20 cellular contexts compared by ENCODE assay signal in the genomic region with DNA sequence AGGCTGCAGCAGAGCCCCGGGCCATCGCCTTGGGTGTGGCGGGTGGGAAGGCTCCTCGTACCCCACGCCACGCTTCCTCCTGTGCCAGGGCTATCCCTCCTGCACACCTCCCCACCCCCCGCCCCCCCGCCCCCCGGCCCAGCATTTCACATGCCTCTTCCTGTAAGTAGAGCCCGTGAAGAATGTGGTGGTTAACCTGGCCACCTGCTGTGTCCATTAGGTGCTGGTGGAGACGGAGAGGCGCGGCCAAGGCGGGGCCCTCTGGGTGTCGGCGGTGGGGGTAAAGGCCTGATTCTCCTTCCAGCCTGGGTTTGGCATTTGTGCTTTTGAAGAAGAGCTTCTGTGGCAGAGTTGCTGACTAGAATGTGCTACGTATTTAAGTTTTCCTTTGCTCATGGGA.
"Had no signal": no experiment of that assay in that cellular context is flagged by ENCODE, and none has a peak within 500 bp of the region (broad histone marks: within the 10 kb centered on the region; RNA-seq: fewer than 3 reads in every experiment).

No MANE protein-coding gene starts in this region.

- H3K4me3 Mint-ChIP-seq: activated B cell treated with CpG ODN at 0.5 μM for 24 hours; activated CD4-positive, alpha-beta T cell treated with anti-CD3 and anti-CD28 coated beads, Interleukin-2, amount 10 ng/mL, durations not matched to agents 24 days and 14 days; activated CD8-positive, alpha-beta T cell treated with anti-CD3 and anti-CD28 coated beads for 36 hours; central memory CD8-positive, alpha-beta T cell; natural killer cell; stimulated activated effector memory CD8-positive, alpha-beta T cell treated with anti-CD3 and anti-CD28 coated beads, Interleukin-12 subunit alpha, Interleukin-12 subunit beta, amount 100 ng/mL, for 72 hours; T-helper 2 cell treated with Interferon-gamma antibody and Interleukin-4, amounts not matched to agents 5 μg/mL and 100 μg/mL, for 36 hours had no signal

- DNase-seq: activated B cell treated with CpG ODN at 0.5 μM for 24 hours; activated CD4-positive, alpha-beta T cell treated with anti-CD3 and anti-CD28 coated beads, Interleukin-2, amount 10 ng/mL, durations not matched to agents 24 days and 14 days; activated CD8-positive, alpha-beta T cell treated with anti-CD3 and anti-CD28 coated beads for 36 hours; activated effector memory CD4-positive, alpha-beta T cell treated with anti-CD3 and anti-CD28 coated beads, Interleukin-2, amount 50 U/mL, for 16 hours; activated naive CD4-positive, alpha-beta T cell treated with anti-CD3 and anti-CD28 coated beads, Interleukin-2, amount 50 U/mL, for 16 hours; activated T-cell treated with anti-CD3 and anti-CD28 coated beads, Interleukin-2, amount 50 U/mL, for 48 hours; colonic mucosa; hypothalamus; left ventricle myocardium superior; mesenchymal stem cell; natural killer cell; pancreas; right lobe of liver; stimulated activated CD4-positive, alpha-beta T cell treated with anti-CD3 and anti-CD28 coated beads, Interleukin-4, amount 100 ng/mL, for 24 hours had no signal

- H3K4me1 ChIP-seq: ascending aorta, colonic mucosa, pancreas, right lobe of liver had no signal

- H3K36me3 Mint-ChIP-seq: natural killer cell; stimulated activated effector memory CD8-positive, alpha-beta T cell treated with anti-CD3 and anti-CD28 coated beads, Interleukin-12 subunit alpha, Interleukin-12 subunit beta, amount 100 ng/mL, for 72 hours had no signal

- H3K9me3 ChIP-seq: ascending aorta, colonic mucosa, neutrophil, pancreas, right lobe of liver had no signal

- H3K27me3 ChIP-seq: ascending aorta, colonic mucosa, pancreas, right lobe of liver had no signal

- H3K4me1 Mint-ChIP-seq: activated CD4-positive, alpha-beta T cell treated with anti-CD3 and anti-CD28 coated beads, Interleukin-2, amount 10 ng/mL, durations not matched to agents 24 days and 14 days; central memory CD8-positive, alpha-beta T cell; natural killer cell had no signal

- H3K4me3 ChIP-seq: ascending aorta, colonic mucosa, pancreas, right lobe of liver, smooth muscle cell had no signal

- H3K36me3 ChIP-seq: ascending aorta, colonic mucosa, neutrophil, pancreas had no signal

- H3K9me3 Mint-ChIP-seq: activated B cell treated with CpG ODN at 0.5 μM for 24 hours; activated CD4-positive, alpha-beta T cell treated with anti-CD3 and anti-CD28 coated beads, Interleukin-2, amount 10 ng/mL, durations not matched to agents 24 days and 14 days; activated CD8-positive, alpha-beta T cell treated with anti-CD3 and anti-CD28 coated beads for 36 hours; central memory CD8-positive, alpha-beta T cell; natural killer cell; stimulated activated effector memory CD8-positive, alpha-beta T cell treated with anti-CD3 and anti-CD28 coated beads, Interleukin-12 subunit alpha, Interleukin-12 subunit beta, amount 100 ng/mL, for 72 hours; T-helper 2 cell treated with Interferon-gamma antibody and Interleukin-4, amounts not matched to agents 5 μg/mL and 100 μg/mL, for 36 hours had no signal

- H3K27ac ChIP-seq: ascending aorta, colonic mucosa, neutrophil, pancreas, right lobe of liver had no signal

- ATAC-seq: activated CD8-positive, alpha-beta T cell treated with anti-CD3 and anti-CD28 coated beads for 36 hours; left ventricle myocardium superior; natural killer cell; pancreas; stimulated activated effector memory CD8-positive, alpha-beta T cell treated with anti-CD3 and anti-CD28 coated beads, Interleukin-12 subunit alpha, Interleukin-12 subunit beta, amount 100 ng/mL, for 72 hours had no signal

- H3K27ac Mint-ChIP-seq: activated B cell treated with CpG ODN at 0.5 μM for 24 hours; activated CD4-positive, alpha-beta T cell treated with anti-CD3 and anti-CD28 coated beads, Interleukin-2, amount 10 ng/mL, durations not matched to agents 24 days and 14 days; activated CD8-positive, alpha-beta T cell treated with anti-CD3 and anti-CD28 coated beads for 36 hours; natural killer cell; stimulated activated effector memory CD8-positive, alpha-beta T cell treated with anti-CD3 and anti-CD28 coated beads, Interleukin-12 subunit alpha, Interleukin-12 subunit beta, amount 100 ng/mL, for 72 hours; T-helper 2 cell treated with Interferon-gamma antibody and Interleukin-4, amounts not matched to agents 5 μg/mL and 100 μg/mL, for 36 hours had no signal
